ENCODE assay signal across 8 cellular contexts in the genomic region with DNA sequence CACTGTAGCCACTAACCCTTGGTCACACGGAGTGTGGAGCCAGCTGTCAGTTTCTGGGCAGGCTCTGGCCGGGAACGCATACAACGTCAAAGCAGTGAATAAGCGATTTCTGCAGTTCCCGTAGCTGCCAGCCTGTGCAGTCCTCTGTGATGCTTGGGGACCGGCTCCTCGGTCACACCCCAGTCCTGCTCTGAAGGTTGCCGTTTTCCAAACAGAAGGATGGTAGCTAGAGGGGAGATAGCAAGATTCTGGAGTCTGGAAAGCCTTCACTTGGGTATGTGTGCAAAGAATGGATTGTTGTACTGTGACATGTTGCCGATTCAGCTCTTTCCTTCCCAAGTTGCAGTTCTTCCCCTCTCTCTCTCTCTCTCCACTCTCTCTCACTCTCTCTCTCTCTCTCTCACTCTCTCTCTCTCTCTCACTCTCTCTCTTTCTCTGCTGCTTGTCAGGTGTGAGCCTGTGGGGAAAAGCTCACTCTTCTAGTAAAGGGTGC. TPM values are rescaled to one million over a fixed set of nuclear protein-coding genes. Genes with fewer than 3 reads are reported as not detected.
A peak's percentile ranks its signal among the peaks of the same experiment; 100 is the strongest.
DNase-seq lines count a peak whose midpoint lies in the region; ATAC-seq and TF ChIP-seq lines count a peak whose summit lies in the region.

No MANE protein-coding gene starts in this region.

- WGBS in esophagus squamous epithelium, 2 donors = 15 to 37% methylated on average over 3 to 7 of the region's 10 CpGs

- H3K27ac ChIP-seq in KOPT-K1 (ENCODE audit: low read depth, low read length, poor library complexity, severe bottlenecking) (peak overlapping the region; percentile 67), esophagus squamous epithelium (peak overlapping the region; percentile 78 to 93 (median 87))

- H3K36me3 Mint-ChIP-seq in natural killer cell = peaks cover 8% of the 10 kb centered on the region

- peak overlapping the region; percentile 94 for H3K4me3 Mint-ChIP-seq in natural killer cell

- H3K9me3 ChIP-seq in KOPT-K1 (ENCODE audit: insufficient read depth, low read length, poor library complexity, severe bottlenecking) (no peaks in the 10 kb centered on the region), esophagus squamous epithelium (no peaks in the 10 kb centered on the region)

- TF ChIP-seq POLR2A in esophagus squamous epithelium (IDR thresholded peaks at IDR 0.05) = peak in 2 of 4 donors; percentile 28 to 48

- intact Hi-C loops in esophagus squamous epithelium (cut with DNase I) (no loop called here), natural killer cell (cut with micrococcal nuclease) (loop anchor here (5.0 kb wide), 2 partner anchors 242 to 288 kb away; a partner anchor contains a TSS)

- ATAC-seq in GM21723 (IDR thresholded peaks at IDR 0.05; ENCODE audit: unreplicated experiment) (peak; percentile 54), natural killer cell (peak; percentile 15 to 56 (median 30))

- peak overlapping the region; percentile 95 to 98 for H3K27ac Mint-ChIP-seq in natural killer cell

- peaks cover 90 to 91% of the 10 kb centered on the region in 2 donors for H3K4me1 Mint-ChIP-seq in natural killer cell

- no peaks in the 10 kb centered on the region for H3K27me3 ChIP-seq in esophagus squamous epithelium

- DNase-seq in GM04504 (ENCODE audit: low read depth) = peak; percentile 21
- DNase-seq in activated CD8-positive, alpha-beta memory T cell treated with anti-CD3 and anti-CD28 coated beads, Interleukin-2, amount 50 U/mL, for 4 hours = peak; percentile 56
- DNase-seq in esophagus squamous epithelium (lab: John Stamatoyannopoulos, UW) = peak; percentile 9
- DNase-seq in natural killer cell = peak; percentile 63
- DNase-seq in ureter (ENCODE audit: low spot score) = peak; percentile 60
- no peak for DNase-seq in NCI-H526 treated with DMSO at 0.1 percent for 48 hours (lab: John Stamatoyannopoulos, UW)

- peaks cover 11 to 57% (median 35%) of the 10 kb centered on the region in 3 donors for H3K4me1 ChIP-seq in esophagus squamous epithelium

- TF ChIP-seq CTCF in esophagus squamous epithelium (IDR thresholded peaks at IDR 0.05) (peak in 4 of 6 experiments; percentile 33 to 85 (median 35)), natural killer cell (IDR thresholded peaks at IDR 0.05) (no peak)

- H3K4me3 ChIP-seq in esophagus squamous epithelium = peak overlapping the region in 3 of 4 donors; percentile 20 to 64 (median 46)

- H3K36me3 ChIP-seq in KOPT-K1 (ENCODE audit: insufficient read depth, low read length) = peaks cover 6% of the 10 kb centered on the region; the same call in 1 of the 2 replicates
- H3K36me3 ChIP-seq in esophagus squamous epithelium = no peaks in the 10 kb centered on the region

- peaks cover 2 to 3% of the 10 kb centered on the region in 2 donors for H3K9me3 Mint-ChIP-seq in natural killer cell

- H3K27me3 Mint-ChIP-seq in natural killer cell (ENCODE audit: low read depth in 2 of 2) = peaks cover 3 to 8% of the 10 kb centered on the region in 2 donors

RNA-seq across cellular contexts. Expression of a gene that starts 38.7 kb away (rescaled TPM):
- not detected for total RNA-seq in esophagus squamous epithelium
- under 1 TPM in 1 of 3 donors, not detected in 2; 0.25 TPM for total RNA-seq in natural killer cell
- total RNA-seq in ureter = 0.26 TPM
